12 cellular contexts compared by ENCODE assay signal in the genomic region with DNA sequence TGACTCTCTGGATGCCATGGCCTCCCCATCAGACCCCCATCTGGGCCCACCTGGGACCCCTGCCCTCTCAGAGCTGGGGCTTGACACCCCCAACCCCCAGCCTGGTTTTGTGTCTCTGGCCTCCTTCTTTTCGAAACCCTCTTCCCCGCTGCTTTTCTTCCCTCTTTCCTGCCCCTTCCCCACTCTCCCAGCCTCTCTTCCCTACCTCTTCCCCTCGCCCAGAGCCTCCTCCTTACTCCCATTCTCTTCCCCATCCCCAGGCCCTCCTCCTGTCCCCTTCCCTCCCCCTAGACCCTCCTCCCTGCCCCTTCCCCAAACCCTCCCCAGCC. TPM values are rescaled to one million over a fixed set of nuclear protein-coding genes. Genes with fewer than 3 reads are reported as not detected.
A peak's percentile ranks its signal among the peaks of the same experiment; 100 is the strongest.
DNase-seq lines count a peak whose midpoint lies in the region; ATAC-seq and TF ChIP-seq lines count a peak whose summit lies in the region.
"Had no signal": no experiment of that assay in that cellular context is flagged by ENCODE, and none has a peak within 500 bp of the region (broad histone marks: within the 10 kb centered on the region; RNA-seq: fewer than 3 reads in every experiment).

No MANE protein-coding gene starts in this region.

- intact Hi-C loops in A673 (cut with micrococcal nuclease; ENCODE audit: unreplicated experiment): no loop called here
- intact Hi-C loops in activated CD8-positive, alpha-beta T cell treated with anti-CD3 and anti-CD28 coated beads for 36 hours (cut with micrococcal nuclease): no loop called here
- intact Hi-C loops in Caco-2 (cut with micrococcal nuclease; ENCODE audit: unreplicated experiment): no loop called here
- intact Hi-C loops in stomach (cut with DNase I; ENCODE audit: low total_unique reads): no loop called here

- CTCF ChIA-PET in A673 (lab: Charles Lee): no interaction called here
- CTCF ChIA-PET in activated CD8-positive, alpha-beta T cell treated with anti-CD3 and anti-CD28 coated beads for 36 hours (lab: Charles Lee): no interaction called here
- CTCF ChIA-PET in Caco-2 (lab: Charles Lee): no interaction called here

- H3K9me3 ChIP-seq in A673 (ENCODE audit: low read depth, low read length, poor library complexity, severe bottlenecking) (peaks cover 5% of the 10 kb centered on the region), iPS-18c (ENCODE audit: control insufficient read depth, insufficient read depth, low read length) (peaks cover 7% of the 10 kb centered on the region), Caco-2 (no peaks in the 10 kb centered on the region), stomach (peaks cover 0 to 7% (median 0%) of the 10 kb centered on the region in 4 donors)

- no peak overlapping the region for H3K27ac Mint-ChIP-seq in activated CD8-positive, alpha-beta T cell treated with anti-CD3 and anti-CD28 coated beads for 36 hours
- H3K27ac Mint-ChIP-seq in Caco-2 (ENCODE audit: unreplicated experiment): no peak overlapping the region

- H3K4me1 Mint-ChIP-seq in activated CD8-positive, alpha-beta T cell treated with anti-CD3 and anti-CD28 coated beads for 36 hours (ENCODE audit: low read depth): peaks cover 54% of the 10 kb centered on the region
- H3K4me1 Mint-ChIP-seq in Caco-2 (ENCODE audit: low read depth, unreplicated experiment): peaks cover 12% of the 10 kb centered on the region

- H3K36me3 Mint-ChIP-seq in activated CD8-positive, alpha-beta T cell treated with anti-CD3 and anti-CD28 coated beads for 36 hours (ENCODE audit: low read depth): peaks cover 5% of the 10 kb centered on the region
- H3K36me3 Mint-ChIP-seq in Caco-2 (ENCODE audit: insufficient read depth, unreplicated experiment): peaks cover 12% of the 10 kb centered on the region

- peak overlapping the region; percentile 83 for H3K4me3 Mint-ChIP-seq in activated CD8-positive, alpha-beta T cell treated with anti-CD3 and anti-CD28 coated beads for 36 hours
- H3K4me3 Mint-ChIP-seq in Caco-2 (ENCODE audit: unreplicated experiment): no peak overlapping the region

- H3K4me3 ChIP-seq in A673 (ENCODE audit: low read depth, low read length, poor library complexity, severe bottlenecking): peak overlapping the region; percentile 94
- H3K4me3 ChIP-seq in GM12865 (ENCODE audit: low read depth, low read length): peak overlapping the region; percentile 98
- peak overlapping the region; percentile 69 for H3K4me3 ChIP-seq in iPS-18c (ENCODE audit: insufficient read depth, low read depth, low read length)
- no peak overlapping the region for H3K4me3 ChIP-seq in Caco-2 (ENCODE audit: low read depth, low read length)
- H3K4me3 ChIP-seq in stomach: no peak overlapping the region

- no peak for TF ChIP-seq EP300 in stomach (IDR thresholded peaks at IDR 0.05)

- H3K36me3 ChIP-seq in A673 (ENCODE audit: insufficient read depth, low read length, poor library complexity, severe bottlenecking): peaks cover 11% of the 10 kb centered on the region
- no peaks in the 10 kb centered on the region for H3K36me3 ChIP-seq in Caco-2 (ENCODE audit: control insufficient read depth, insufficient read depth, low read length)
- no peaks in the 10 kb centered on the region for H3K36me3 ChIP-seq in stomach

- peaks cover 33% of the 10 kb centered on the region for H3K27me3 Mint-ChIP-seq in activated CD8-positive, alpha-beta T cell treated with anti-CD3 and anti-CD28 coated beads for 36 hours
- peaks cover 3% of the 10 kb centered on the region for H3K27me3 Mint-ChIP-seq in Caco-2 (ENCODE audit: insufficient read depth, unreplicated experiment)

- 30 to 58% (median 38%) methylated on average over 3 of the region's 3 CpGs for WGBS in stomach, 5 donors

- H3K27me3 ChIP-seq in A673 (replicated peaks; ENCODE audit: insufficient read depth, low read depth, low read length, poor library complexity) (no peaks in the 10 kb centered on the region), Caco-2 (replicated peaks; ENCODE audit: control insufficient read depth, insufficient read depth, low read length) (no peaks in the 10 kb centered on the region), stomach (peaks cover 6 to 52% (median 32%) of the 10 kb centered on the region in 3 donors)

- TF ChIP-seq POLR2A in stomach (IDR thresholded peaks at IDR 0.05): no peak

- no peaks in the 10 kb centered on the region for H3K9me3 Mint-ChIP-seq in activated CD8-positive, alpha-beta T cell treated with anti-CD3 and anti-CD28 coated beads for 36 hours
- H3K9me3 Mint-ChIP-seq in Caco-2 (ENCODE audit: unreplicated experiment): peaks cover 9% of the 10 kb centered on the region

- H3K27ac ChIP-seq in A673 (ENCODE audit: low read depth, low read length, poor library complexity, severe bottlenecking) (peak overlapping the region; percentile 37), stomach (no peak overlapping the region)

- peaks cover 29% of the 10 kb centered on the region for H3K4me1 ChIP-seq in A673 (ENCODE audit: insufficient read depth, low read length, poor library complexity, severe bottlenecking)
- H3K4me1 ChIP-seq in Caco-2: 0 out of 2 replicates have a peak, but pooled peaks cover 6% of the 10 kb centered on the region
- peaks cover 8 to 41% (median 25%) of the 10 kb centered on the region in 4 donors for H3K4me1 ChIP-seq in stomach

- no peak for ATAC-seq in activated CD8-positive, alpha-beta T cell treated with anti-CD3 and anti-CD28 coated beads for 36 hours
- no peak for ATAC-seq in GM18498 (IDR thresholded peaks at IDR 0.05; ENCODE audit: unreplicated experiment)
- ATAC-seq in HG03565 (IDR thresholded peaks at IDR 0.05; ENCODE audit: unreplicated experiment): no peak

- DNase-seq in A673 (ENCODE audit: low spot score) (no peak), GM12865 (ENCODE audit: low read depth) (no peak), Caco-2 (no peak), stomach (no peak)
- no peak for DNase-seq in activated CD8-positive, alpha-beta T cell treated with anti-CD3 and anti-CD28 coated beads for 36 hours
- DNase-seq: NCI-H1417 treated with DMSO at 0.1 percent for 48 hours; stimulated activated CD4-positive, alpha-beta T cell treated with anti-CD3 and anti-CD28 coated beads, Interleukin-12 subunit alpha, Interleukin-12 subunit beta, amount 100 ng/mL, for 4 hours; T-helper 9 cell had no signal

- TF ChIP-seq CTCF in A673 (conservative IDR thresholded peaks at IDR 0.05; ENCODE audit: low read depth, low read length) (no peak), GM12865 (IDR thresholded peaks at IDR 0.05; ENCODE audit: insufficient read depth, low read depth, low read length, missing control alignments) (no peak), Caco-2 (IDR thresholded peaks at IDR 0.05; ENCODE audit: insufficient read depth in 1 of 2, low read depth in 1 of 2, low read length in 1 of 2, severe bottlenecking in 1 of 2, unreplicated experiment in 1 of 2) (no peak), stomach (IDR thresholded peaks at IDR 0.05) (no peak)
- no peak for TF ChIP-seq CTCF in activated CD8-positive, alpha-beta T cell treated with anti-CD3 and anti-CD28 coated beads for 36 hours (IDR thresholded peaks at IDR 0.05)

- POLR2A ChIA-PET in A673 (lab: Charles Lee; ENCODE audit: low non-redundant PET): no interaction called here
- POLR2A ChIA-PET in activated CD8-positive, alpha-beta T cell treated with anti-CD3 and anti-CD28 coated beads for 36 hours (lab: Charles Lee): interaction anchor here (1.0 kb wide), 1 partner anchor 14 kb away, joined by 3 read pairs; no protein-coding TSS in a partner anchor
- POLR2A ChIA-PET in Caco-2 (lab: Charles Lee): no interaction called here

- no TSS peak for BruUV-seq in A673 (replicated peaks; lab: Mats Ljungman, UMichigan)
- BruUV-seq in Caco-2 (replicated peaks; lab: Mats Ljungman, UMichigan): no TSS peak

RNA-seq across cellular contexts. Expression of a gene that starts 2.1 kb away (rescaled TPM):
- 10.0 and 11.1 TPM in 2 replicates for total RNA-seq in A673 (2021)
- total RNA-seq in activated CD8-positive, alpha-beta T cell treated with anti-CD3 and anti-CD28 coated beads for 36 hours: 1 to 10 TPM; 3.0 to 3.1 TPM
- 0.77 and 1.3 TPM in 2 replicates for total RNA-seq in Caco-2 (2022)
- not detected for total RNA-seq in stomach
- polyA plus RNA-seq in stomach: under 1 TPM in 1 of 3 donors, not detected in 2; 0.85 TPM

RNA-seq across cellular contexts. Expression of a gene that starts 30.9 kb away (rescaled TPM):
- total RNA-seq in A673 (2021) (27.0 and 45.2 TPM in 2 replicates), Caco-2 (2022) (3.8 and 6.0 TPM in 2 replicates), stomach (1 to 10 TPM in 2 of 5 donors, under 1 TPM in 1, not detected in 2; 0.89 to 3.9 (median 1.1) TPM)
- total RNA-seq in activated CD8-positive, alpha-beta T cell treated with anti-CD3 and anti-CD28 coated beads for 36 hours: 10 to 100 TPM in 1 of 2 experiments, 1 to 10 TPM in 1; 9.6 to 10.6 TPM
- under 1 TPM in 2 of 3 donors, not detected in 1; 0.76 to 0.85 TPM for polyA plus RNA-seq in stomach
- polyA plus RNA-seq: BJ had no signal

RNA-seq across cellular contexts. Expression of a gene that starts 51.4 kb away (rescaled TPM):
- total RNA-seq in A673 (2021) (0.11 and 0.24 TPM in 2 replicates), Caco-2 (2022) (3.5 and 4.4 TPM in 2 replicates), stomach (10 to 100 TPM in 1 of 5 donors, 1 to 10 TPM in 2, under 1 TPM in 2; 0.45 to 15.2 (median 1.1) TPM)
- total RNA-seq in activated CD8-positive, alpha-beta T cell treated with anti-CD3 and anti-CD28 coated beads for 36 hours: 10 to 100 TPM; 58.2 to 61.2 TPM
- 1 to 10 TPM; 2.5 to 3.1 (median 2.9) TPM for polyA plus RNA-seq in stomach

RNA-seq across cellular contexts. Expression of a gene that starts 58.0 kb away (rescaled TPM):
- 2.0 and 3.8 TPM in 2 replicates for total RNA-seq in A673 (2021)
- total RNA-seq in activated CD8-positive, alpha-beta T cell treated with anti-CD3 and anti-CD28 coated beads for 36 hours: 10 to 100 TPM; 24.6 to 26.2 TPM
- total RNA-seq in Caco-2 (2022): not detected in 2 replicates
- total RNA-seq in stomach: not detected
- under 1 TPM in 1 of 3 donors, not detected in 2; 0.18 TPM for polyA plus RNA-seq in stomach
- polyA plus RNA-seq: BJ had no signal

Comparison
In these comparisons a context has a peak if more than half of its experiments do, and no peak if none do; other contexts are left out.
1. H3K4me3 ChIP-seq: peak in A673 (single experiment), GM12865 (single experiment) and iPS-18c (single experiment); none in Caco-2 (single experiment) and stomach (0 of 4).